ENCODE assay signal across 8 cellular contexts in the genomic region with DNA sequence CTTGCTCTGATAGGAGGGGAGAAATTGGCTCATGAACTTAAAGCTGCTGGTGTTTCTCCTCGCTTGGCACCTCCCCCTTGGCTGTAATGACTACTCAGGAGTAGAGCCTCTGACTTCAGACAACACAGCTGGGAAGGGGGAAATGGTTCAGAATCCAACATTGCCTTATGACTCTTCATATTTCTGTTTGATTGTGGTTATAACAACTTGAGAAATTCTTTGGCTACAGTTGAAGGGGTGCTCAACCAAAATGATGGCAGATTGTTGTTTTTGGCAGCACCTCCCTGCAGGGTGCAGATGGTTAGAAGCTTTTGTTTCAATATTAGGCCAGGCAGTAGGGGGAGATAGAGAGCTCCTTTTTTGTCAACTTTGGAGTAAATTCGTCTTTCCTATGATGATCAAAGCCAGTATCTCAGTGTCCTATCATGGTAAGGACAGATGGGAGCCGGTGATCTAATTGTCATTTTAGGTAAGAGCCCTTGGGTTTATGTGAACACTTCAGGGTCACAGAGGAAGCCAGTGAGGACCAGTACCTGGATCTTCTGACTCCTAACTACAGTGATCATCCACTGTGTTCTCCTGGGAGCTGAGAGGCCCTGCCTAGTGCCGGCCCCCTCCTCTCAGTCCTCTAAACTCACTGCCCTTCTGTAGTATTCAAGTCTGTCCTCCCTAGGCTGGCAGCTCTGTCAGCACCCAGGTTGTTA. TPM values are rescaled to one million over a fixed set of nuclear protein-coding genes. Genes with fewer than 3 reads are reported as not detected.
DNase-seq lines count a peak whose midpoint lies in the region; FAIRE-seq and TF ChIP-seq lines count a peak whose summit lies in the region.

No MANE protein-coding gene starts in this region.

- H3K36me3 ChIP-seq in SJSA1 (peaks cover 66% of the 10 kb centered on the region), urinary bladder (ENCODE audit: insufficient read depth) (peaks cover 6% of the 10 kb centered on the region)

- H3K27ac Mint-ChIP-seq in activated T-cell treated with anti-CD3 and anti-CD28 coated beads, Interleukin-2, amount 50 U/mL, for 24 hours = peak overlapping the region; percentile 63

- H3K4me1 Mint-ChIP-seq in activated T-cell treated with anti-CD3 and anti-CD28 coated beads, Interleukin-2, amount 50 U/mL, for 24 hours (ENCODE audit: low read depth) = peaks cover 19% of the 10 kb centered on the region

- H3K4me3 Mint-ChIP-seq in activated T-cell treated with anti-CD3 and anti-CD28 coated beads, Interleukin-2, amount 50 U/mL, for 24 hours = no peak overlapping the region

- no peak for DNase-seq in activated T-cell treated with anti-CD3 and anti-CD28 coated beads, Interleukin-2, amount 50 U/mL, for 24 hours
- DNase-seq in activated T-cell treated with anti-CD3 and anti-CD28 coated beads for 4 hours (no peak), SJSA1 (ENCODE audit: low read depth in 1 of 2, low spot score in 2 of 2) (peak; percentile 64 to 81), midbrain (lab: John Stamatoyannopoulos, UW) (peak; percentile 35), MV-4-11 (lab: John Stamatoyannopoulos, UW) (no peak)

- no peak for TF ChIP-seq EP300 in Ishikawa (IDR thresholded peaks at IDR 0.05; ENCODE audit: borderline replicate concordance)

- WGBS in urinary bladder = 24% methylated on average over 4 of the region's 4 CpGs

- peak; percentile 54; the same call in 1 of the 2 replicates for TF ChIP-seq RAD21 in Ishikawa (IDR thresholded peaks at IDR 0.05; ENCODE audit: low read depth)

- no peaks in the 10 kb centered on the region for H3K9me3 Mint-ChIP-seq in activated T-cell treated with anti-CD3 and anti-CD28 coated beads, Interleukin-2, amount 50 U/mL, for 24 hours

- peak; percentile 60 for FAIRE-seq in endometrium (lab: Jason Lieb, UNC)

- no peaks in the 10 kb centered on the region for H3K27me3 ChIP-seq in SJSA1 (replicated peaks)

- H3K27me3 Mint-ChIP-seq in activated T-cell treated with anti-CD3 and anti-CD28 coated beads, Interleukin-2, amount 50 U/mL, for 24 hours = no peaks in the 10 kb centered on the region

- H3K4me3 ChIP-seq in SJSA1 (no peak overlapping the region), urinary bladder (ENCODE audit: low read depth, low read length) (no peak overlapping the region)

- H3K4me1 ChIP-seq in SJSA1 (replicated peaks) (peaks cover 20% of the 10 kb centered on the region), urinary bladder (ENCODE audit: insufficient read depth) (no peaks in the 10 kb centered on the region)

- peaks cover 54% of the 10 kb centered on the region for H3K36me3 Mint-ChIP-seq in activated T-cell treated with anti-CD3 and anti-CD28 coated beads, Interleukin-2, amount 50 U/mL, for 24 hours (ENCODE audit: low read depth)

- no peak overlapping the region for H3K27ac ChIP-seq in SJSA1
- peak overlapping the region; percentile 62 for H3K27ac ChIP-seq in urinary bladder (ENCODE audit: low read depth)

- no peaks in the 10 kb centered on the region for H3K9me3 ChIP-seq in SJSA1 (replicated peaks)

TF ChIP-seq in Ishikawa, 13 proteins besides CTCF, POLR2A, EP300 and RAD21:
- no peak for TF ChIP-seq TAF1 (IDR thresholded peaks at IDR 0.05; ENCODE audit: low read depth)
- TF ChIP-seq NFIC (IDR thresholded peaks at IDR 0.05) = peak; percentile 48; the same call in 1 of the 2 replicates
- TF ChIP-seq ZBTB7A (IDR thresholded peaks at IDR 0.05; ENCODE audit: low read depth) = no peak
- no peak for TF ChIP-seq TCF12 (IDR thresholded peaks at IDR 0.05; ENCODE audit: low read depth)
TF ChIP-seq in Ishikawa: peak in this region for 1.

RNA-seq across cellular contexts. Expression of a gene that starts 39.9 kb away (rescaled TPM):
- total RNA-seq in SJSA1 (2014; rRNA removed; shearing (Covaris generic)) = 27.9 and 50.7 TPM in 2 replicates
- total RNA-seq in urinary bladder = 85.2 TPM
- polyA plus RNA-seq in urinary bladder = 45.0 TPM

RNA-seq across cellular contexts. Expression of a gene that starts 40.2 kb away (rescaled TPM):
- 14.4 and 16.1 TPM in 2 replicates for total RNA-seq in SJSA1 (2014; rRNA removed; shearing (Covaris generic))
- 35.7 TPM for total RNA-seq in urinary bladder
- polyA plus RNA-seq in urinary bladder = 13.3 TPM

Comparison
In these comparisons a context has a peak if more than half of its experiments do, and no peak if none do; other contexts are left out.
1. DNase-seq: peak in SJSA1 (2 of 2) and midbrain (single experiment); none in activated T-cell treated with anti-CD3 and anti-CD28 coated beads, Interleukin-2, amount 50 U/mL, for 24 hours (single experiment), activated T-cell treated with anti-CD3 and anti-CD28 coated beads for 4 hours (single experiment) and MV-4-11 (single experiment).